Comparison of ENCODE assay signal across 8 cellular contexts in the genomic region with DNA sequence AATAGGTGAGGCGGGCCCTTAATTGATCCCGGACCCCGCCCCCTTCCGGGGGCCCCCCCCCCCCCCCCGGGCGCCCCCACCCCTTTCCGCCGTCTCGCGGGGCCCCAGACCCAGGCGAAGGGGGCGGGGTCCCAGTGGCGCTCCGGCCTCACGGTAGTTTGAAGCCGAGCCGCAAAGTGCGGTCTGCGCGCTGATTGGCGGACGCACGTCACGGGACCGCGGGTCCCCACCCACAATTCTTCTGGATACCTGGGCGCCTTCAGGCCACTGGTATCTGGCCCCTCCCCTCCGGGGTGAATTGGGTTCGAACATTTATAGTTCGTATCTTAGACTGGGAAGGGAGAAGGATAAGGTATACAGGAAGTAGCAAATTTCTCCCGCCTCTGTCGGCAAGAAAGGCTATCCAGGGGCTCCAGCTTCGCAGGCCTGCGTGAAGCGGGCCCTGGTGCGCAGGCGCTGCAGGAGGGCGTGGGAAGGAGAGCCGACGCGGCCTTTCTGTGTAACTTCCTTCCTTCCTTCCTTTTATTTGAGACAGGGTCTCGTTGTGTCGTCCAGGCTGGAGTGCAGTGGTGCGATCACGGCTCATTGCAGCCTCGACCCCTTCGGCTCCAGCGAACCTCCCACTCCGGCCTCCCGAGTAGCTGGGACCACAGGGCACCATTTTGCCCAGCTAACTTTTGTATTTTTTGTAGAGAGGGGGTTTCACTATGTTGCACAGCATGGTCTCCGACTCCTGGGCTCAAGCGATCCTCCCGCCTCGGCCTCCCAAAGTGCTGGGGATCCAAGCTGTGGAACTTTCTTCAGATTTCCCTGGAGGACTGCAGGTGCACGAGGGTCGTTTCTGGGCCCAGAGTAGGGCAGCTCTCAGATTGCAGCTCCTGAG. TPM values are rescaled to one million over a fixed set of nuclear protein-coding genes. Genes with fewer than 3 reads are reported as not detected.
DNase-seq lines count a peak whose midpoint lies in the region; ATAC-seq and TF ChIP-seq lines count a peak whose summit lies in the region.

No MANE protein-coding gene starts in this region.

- no peak for TF ChIP-seq CTCF in kidney epithelial cell (IDR thresholded peaks at IDR 0.05; ENCODE audit: insufficient read depth, low read length, poor library complexity, severe bottlenecking)

- peak overlapping the region; percentile 52 for H3K4me3 ChIP-seq in kidney epithelial cell (ENCODE audit: low read depth, low read length)

- TF ChIP-seq POLR2A in GM19099 (IDR thresholded peaks at IDR 0.05; ENCODE audit: extremely low read depth, insufficient read length, low read depth) = peak; percentile 73

- peak; percentile 89 for ATAC-seq in HG03378 (IDR thresholded peaks at IDR 0.05; ENCODE audit: unreplicated experiment)

- H3K36me3 ChIP-seq in kidney epithelial cell (ENCODE audit: control insufficient read depth, insufficient read depth, low read length) = peaks cover 2% of the 10 kb centered on the region

- DNase-seq in AG20443 (ENCODE audit: low spot score) (peak; percentile 97), NCI-H446 treated with DMSO at 0.1 percent for 48 hours (lab: John Stamatoyannopoulos, UW) (peak; percentile 93), cerebellum (ENCODE audit: low spot score) (peak; percentile 97), kidney epithelial cell (ENCODE audit: low read depth) (peak; percentile 79)
- DNase-seq in activated CD4-positive, CD25-positive, alpha-beta regulatory T cell treated with anti-CD3 and anti-CD28 coated beads, Interleukin-2, amount 50 U/mL, for 72 hours = peak; percentile 97
- peak; percentile 99 for DNase-seq in stimulated activated CD4-positive, alpha-beta T cell treated with anti-CD3 and anti-CD28 coated beads, Interleukin-15, amount 100 ng/mL, for 24 hours

- no peaks in the 10 kb centered on the region for H3K27me3 ChIP-seq in kidney epithelial cell (ENCODE audit: control insufficient read depth, insufficient read depth, low read length)

RNA-seq across cellular contexts. Expression of a gene that starts 0.6 kb away (rescaled TPM):
- 153 TPM for total RNA-seq in cerebellum
- 330 and 352 TPM in 2 replicates for total RNA-seq in kidney epithelial cell

RNA-seq across cellular contexts. Expression of a gene that starts 36.0 kb away (rescaled TPM):
- total RNA-seq in cerebellum (187 TPM), kidney epithelial cell (20.3 and 26.3 TPM in 2 replicates)

Comparison
In these comparisons a context has a peak if more than half of its experiments do, and no peak if none do; other contexts are left out.
1. Peak in every context shown above with its lines: DNase-seq, ATAC-seq and H3K4me3 ChIP-seq.